1 cellular context compared by ENCODE assay signal in genomic region chr7:133807610-133808543, GRCh38.
TF ChIP-seq lines count a peak whose summit lies in the region.

No MANE protein-coding gene starts in this region.

TF ChIP-seq in SK-N-SH, 30 proteins besides CTCF, POLR2A, EP300 and RAD21 (continued from another document):
- no peak for TF ChIP-seq IRF3 (IDR thresholded peaks at IDR 0.05; ENCODE audit: low read depth, low read length)
- TF ChIP-seq GATA2 (CRISPR knock-in tag; IDR thresholded peaks at IDR 0.05): peak; percentile 77
- peak; percentile 54 for TF ChIP-seq MXI1 (IDR thresholded peaks at IDR 0.05; ENCODE audit: low read depth, low read length)
- TF ChIP-seq EZH2phosphoT487 (IDR thresholded peaks at IDR 0.05; ENCODE audit: borderline replicate concordance, low read depth): no peak
- TF ChIP-seq TCF12 (IDR thresholded peaks at IDR 0.05): no peak
- no peak for TF ChIP-seq MAX (IDR thresholded peaks at IDR 0.05; ENCODE audit: low read depth)
- TF ChIP-seq RFX5 (IDR thresholded peaks at IDR 0.05; ENCODE audit: low read length): no peak
- TF ChIP-seq, protein P1, sequence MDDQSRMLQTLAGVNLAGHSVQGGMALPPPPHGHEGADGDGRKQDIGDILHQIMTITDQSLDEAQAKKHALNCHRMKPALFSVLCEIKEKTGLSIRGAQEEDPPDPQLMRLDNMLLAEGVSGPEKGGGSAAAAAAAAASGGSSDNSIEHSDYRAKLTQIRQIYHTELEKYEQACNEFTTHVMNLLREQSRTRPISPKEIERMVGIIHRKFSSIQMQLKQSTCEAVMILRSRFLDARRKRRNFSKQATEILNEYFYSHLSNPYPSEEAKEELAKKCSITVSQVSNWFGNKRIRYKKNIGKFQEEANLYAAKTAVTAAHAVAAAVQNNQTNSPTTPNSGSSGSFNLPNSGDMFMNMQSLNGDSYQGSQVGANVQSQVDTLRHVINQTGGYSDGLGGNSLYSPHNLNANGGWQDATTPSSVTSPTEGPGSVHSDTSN (IDR thresholded peaks at IDR 0.05): no peak
- TF ChIP-seq CHD2 (IDR thresholded peaks at IDR 0.05; ENCODE audit: low read length, partially characterized antibody): peak; percentile 71
